ENCODE assay signal across 8 cellular contexts in the genomic region with DNA sequence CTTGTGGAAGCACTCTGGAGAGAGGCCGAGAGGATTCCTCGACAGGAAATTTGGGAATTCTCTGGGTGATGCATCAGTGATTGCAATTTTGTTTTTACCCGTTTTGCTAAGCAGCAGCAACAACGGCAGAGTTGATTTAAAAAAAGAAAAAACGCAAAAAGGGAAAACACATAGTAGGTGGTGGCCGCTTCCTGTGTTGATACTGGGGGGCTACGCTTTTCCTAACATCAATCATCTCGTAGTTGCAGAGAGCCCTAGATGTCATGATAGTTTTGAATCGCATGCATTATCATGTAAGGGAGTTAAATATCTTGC. TPM values are rescaled to one million over a fixed set of nuclear protein-coding genes. Genes with fewer than 3 reads are reported as not detected.
DNase-seq lines count a peak whose midpoint lies in the region; ATAC-seq, FAIRE-seq and TF ChIP-seq lines count a peak whose summit lies in the region.

No MANE protein-coding gene starts in this region.

- peak overlapping the region; percentile 93 for H3K4me3 Mint-ChIP-seq in stimulated activated naive CD8-positive, alpha-beta T cell treated with anti-CD3 and anti-CD28 coated beads, Interleukin-15, Interleukin-2, amounts not matched to agents 100 ng/mL and 50 ng/mL, for 24 hours

- DNase-seq in stimulated activated naive CD8-positive, alpha-beta T cell treated with anti-CD3 and anti-CD28 coated beads, Interleukin-15, Interleukin-2, amounts not matched to agents 100 U/mL and 50 U/mL, for 24 hours, result no peak
- DNase-seq in bronchial epithelial cell (ENCODE audit: low read depth) (no peak), MV-4-11 (lab: John Stamatoyannopoulos, UW) (no peak), CD1c-positive myeloid dendritic cell (ENCODE audit: extremely low spot score) (no peak)

- peaks cover 20% of the 10 kb centered on the region for H3K4me1 Mint-ChIP-seq in stimulated activated naive CD8-positive, alpha-beta T cell treated with anti-CD3 and anti-CD28 coated beads, Interleukin-15, Interleukin-2, amounts not matched to agents 100 ng/mL and 50 ng/mL, for 24 hours (ENCODE audit: low read depth)

- peak overlapping the region; percentile 94 for H3K27ac Mint-ChIP-seq in stimulated activated naive CD8-positive, alpha-beta T cell treated with anti-CD3 and anti-CD28 coated beads, Interleukin-15, Interleukin-2, amounts not matched to agents 100 ng/mL and 50 ng/mL, for 24 hours

- H3K4me1 ChIP-seq in mucosa of rectum (ENCODE audit: control insufficient read depth in 2 of 2, insufficient read depth in 2 of 2, low read length in 2 of 2), result peaks cover 3 to 5% of the 10 kb centered on the region in 2 donors

- H3K27me3 ChIP-seq in bronchial epithelial cell (ENCODE audit: control insufficient read depth, insufficient read depth, low read length), result no peaks in the 10 kb centered on the region
- no peaks in the 10 kb centered on the region for H3K27me3 ChIP-seq in mucosa of rectum (ENCODE audit: control insufficient read depth in 2 of 2, insufficient read depth in 2 of 2, low read length in 2 of 2)

- no peak for TF ChIP-seq CTCF in bronchial epithelial cell (IDR thresholded peaks at IDR 0.05; ENCODE audit: insufficient read depth, low read length, severe bottlenecking)

- no peak for FAIRE-seq in bronchial epithelial cell (lab: Jason Lieb, UNC)

- no peaks in the 10 kb centered on the region for H3K36me3 Mint-ChIP-seq in stimulated activated naive CD8-positive, alpha-beta T cell treated with anti-CD3 and anti-CD28 coated beads, Interleukin-15, Interleukin-2, amounts not matched to agents 100 ng/mL and 50 ng/mL, for 24 hours (ENCODE audit: low read depth)

- H3K9me3 ChIP-seq in mucosa of rectum (ENCODE audit: control insufficient read depth in 2 of 2, low read length in 2 of 2), result no peaks in the 10 kb centered on the region

- H3K27ac ChIP-seq in mucosa of rectum (ENCODE audit: low read depth in 2 of 2, low read length in 2 of 2), result peak overlapping the region; percentile 87 to 95

- H3K36me3 ChIP-seq in bronchial epithelial cell (ENCODE audit: control insufficient read depth, insufficient read depth, low read length) (no peaks in the 10 kb centered on the region), mucosa of rectum (ENCODE audit: control insufficient read depth in 2 of 2, insufficient read depth in 2 of 2, low read length in 2 of 2) (no peaks in the 10 kb centered on the region)

- no peaks in the 10 kb centered on the region for H3K9me3 Mint-ChIP-seq in stimulated activated naive CD8-positive, alpha-beta T cell treated with anti-CD3 and anti-CD28 coated beads, Interleukin-15, Interleukin-2, amounts not matched to agents 100 ng/mL and 50 ng/mL, for 24 hours

- no peak for ATAC-seq in stimulated activated naive CD8-positive, alpha-beta T cell treated with anti-CD3 and anti-CD28 coated beads, Interleukin-15, Interleukin-2, amounts not matched to agents 100 U/mL and 50 U/mL, for 24 hours
- ATAC-seq in GM18511 (IDR thresholded peaks at IDR 0.05; ENCODE audit: unreplicated experiment) (no peak), HG02884 (IDR thresholded peaks at IDR 0.05; ENCODE audit: unreplicated experiment) (no peak)

- no peaks in the 10 kb centered on the region for H3K27me3 Mint-ChIP-seq in stimulated activated naive CD8-positive, alpha-beta T cell treated with anti-CD3 and anti-CD28 coated beads, Interleukin-15, Interleukin-2, amounts not matched to agents 100 ng/mL and 50 ng/mL, for 24 hours

- H3K4me3 ChIP-seq in bronchial epithelial cell (ENCODE audit: low read depth, low read length), result peak overlapping the region; percentile 73
- H3K4me3 ChIP-seq in mucosa of rectum (ENCODE audit: low read length in 2 of 2), result peak overlapping the region; percentile 74 to 85

- H3K9ac ChIP-seq in mucosa of rectum (ENCODE audit: low read depth in 1 of 2, low read length in 2 of 2), result peak overlapping the region; percentile 84 to 97

RNA-seq across cellular contexts. Expression of a gene that starts 0.3 kb away (rescaled TPM):
- total RNA-seq in bronchial epithelial cell, result 0.51 and 0.79 TPM in 2 replicates

RNA-seq across cellular contexts. Expression of a gene that starts 27.5 kb away (rescaled TPM):
- 1.3 and 2.6 TPM in 2 replicates for total RNA-seq in bronchial epithelial cell
